16 cellular contexts compared by ENCODE assay signal in genomic region chr13:91123456-91124127, GRCh38.
DNase-seq lines count a peak whose midpoint lies in the region; ATAC-seq and TF ChIP-seq lines count a peak whose summit lies in the region.
"Had no signal": no experiment of that assay in that cellular context is flagged by ENCODE, and none has a peak within 500 bp of the region (broad histone marks: within the 10 kb centered on the region; RNA-seq: fewer than 3 reads in every experiment).

No MANE protein-coding gene starts in this region.

- H3K27ac ChIP-seq in GM23338 (ENCODE audit: low read depth) = no peak overlapping the region
- H3K27ac ChIP-seq: upper lobe of right lung, WERI-Rb-1 had no signal

- peak; percentile 66 for ATAC-seq in GM23338
- peak; percentile 50 for ATAC-seq in HG03565 (IDR thresholded peaks at IDR 0.05; ENCODE audit: unreplicated experiment)
- ATAC-seq in GM21723 (IDR thresholded peaks at IDR 0.05; ENCODE audit: unreplicated experiment) = no peak
- no peak for ATAC-seq in HG03457 (IDR thresholded peaks at IDR 0.05; ENCODE audit: unreplicated experiment)
- ATAC-seq: SK-N-SH treated with all-trans-retinoic acid at 6 μM for 48 hours, upper lobe of right lung had no signal

- no peaks in the 10 kb centered on the region for H3K27me3 ChIP-seq in GM06990 (replicated peaks; ENCODE audit: control insufficient read depth, insufficient read depth, low read length)
- no peaks in the 10 kb centered on the region for H3K27me3 ChIP-seq in GM23338 (ENCODE audit: insufficient read depth)
- H3K27me3 ChIP-seq: upper lobe of right lung had no signal

- H4K20me1 ChIP-seq in GM23338 (replicated peaks; ENCODE audit: insufficient read depth) = no peaks in the 10 kb centered on the region

- no peaks in the 10 kb centered on the region for H3K9me3 Mint-ChIP-seq in GM23338
- H3K9me3 Mint-ChIP-seq: activated naive CD8-positive, alpha-beta T cell treated with anti-CD3 and anti-CD28 coated beads for 36 hours had no signal

- TF ChIP-seq CTCF in GM06990 (IDR thresholded peaks at IDR 0.05; ENCODE audit: insufficient read depth, low read length, poor library complexity, severe bottlenecking) (no peak), GM23338 (conservative IDR thresholded peaks at IDR 0.05; ENCODE audit: low read depth in 2 of 2) (no peak), fibroblast of pulmonary artery (IDR thresholded peaks at IDR 0.05; ENCODE audit: low read length, missing control alignments) (no peak)

- peaks cover 21% of the 10 kb centered on the region for H3K4me1 Mint-ChIP-seq in GM23338
- H3K4me1 Mint-ChIP-seq: activated naive CD8-positive, alpha-beta T cell treated with anti-CD3 and anti-CD28 coated beads for 36 hours had no signal

- no peaks in the 10 kb centered on the region for H3K9me2 ChIP-seq in GM23338 (ENCODE audit: insufficient read depth)

- H3K36me3 ChIP-seq in GM06990 (ENCODE audit: control insufficient read depth, insufficient read depth, low read length) (no peaks in the 10 kb centered on the region), GM23338 (ENCODE audit: insufficient read depth) (no peaks in the 10 kb centered on the region)
- H3K36me3 ChIP-seq: upper lobe of right lung, WERI-Rb-1 had no signal

- no peaks in the 10 kb centered on the region for H3K27me3 Mint-ChIP-seq in GM23338 (ENCODE audit: insufficient read depth, low read depth, poor library complexity)
- H3K27me3 Mint-ChIP-seq: progenitor cell of endocrine pancreas had no signal

- H3K4me3 Mint-ChIP-seq in GM23338 = no peak overlapping the region
- H3K4me3 Mint-ChIP-seq: activated naive CD8-positive, alpha-beta T cell treated with anti-CD3 and anti-CD28 coated beads for 36 hours had no signal

- H3K36me3 Mint-ChIP-seq in GM23338 (ENCODE audit: low read depth) = no peaks in the 10 kb centered on the region
- H3K36me3 Mint-ChIP-seq: activated naive CD8-positive, alpha-beta T cell treated with anti-CD3 and anti-CD28 coated beads for 36 hours had no signal

- DNase-seq in GM06990 (ENCODE audit: extremely low read depth, insufficient read length) (peak; percentile 15), GM23338 (ENCODE audit: low spot score) (peak; percentile 67), fibroblast of pulmonary artery (ENCODE audit: low read depth) (peak; percentile 58), NCI-H524 treated with DMSO at 0.1 percent for 48 hours (lab: John Stamatoyannopoulos, UW) (no peak)
- no peak for DNase-seq in effector CD4-positive, alpha-beta T cell
- DNase-seq: activated CD8-positive, alpha-beta memory T cell treated with anti-CD3 and anti-CD28 coated beads, Interleukin-2, amount 50 U/mL, for 48 hours; activated naive CD8-positive, alpha-beta T cell treated with anti-CD3 and anti-CD28 coated beads for 36 hours; erythroblast; stimulated activated CD4-positive, alpha-beta T cell treated with anti-CD3 and anti-CD28 coated beads, Interleukin-1b, Interleukin-23, amount 100 ng/mL, for 48 hours; upper lobe of right lung; WERI-Rb-1 had no signal

- H2AFZ ChIP-seq in GM23338 = peak overlapping the region; percentile 44; the same call in 1 of the 2 replicates

- H3K27ac Mint-ChIP-seq in GM23338 = peak overlapping the region; percentile 78
- H3K27ac Mint-ChIP-seq: activated naive CD8-positive, alpha-beta T cell treated with anti-CD3 and anti-CD28 coated beads for 36 hours; progenitor cell of endocrine pancreas had no signal

- H3F3A ChIP-seq in GM23338 (replicated peaks; ENCODE audit: low read depth) = no peaks in the 10 kb centered on the region

- H3K4me1 ChIP-seq in GM23338 (ENCODE audit: insufficient read depth) = peaks cover 14% of the 10 kb centered on the region
- H3K4me1 ChIP-seq: upper lobe of right lung had no signal

- no peaks in the 10 kb centered on the region for H3K79me2 ChIP-seq in GM23338 (replicated peaks; ENCODE audit: insufficient read depth)

- peak overlapping the region; percentile 24 for H3K4me2 ChIP-seq in GM23338

- H3K4me3 ChIP-seq in GM06990 (replicated peaks; ENCODE audit: low read depth, low read length) (no peak overlapping the region), GM23338 (no peak overlapping the region), fibroblast of pulmonary artery (replicated peaks; ENCODE audit: low read depth, low read length) (no peak overlapping the region)
- H3K4me3 ChIP-seq: upper lobe of right lung had no signal

TF ChIP-seq in GM23338, 12 proteins besides CTCF, POLR2A, EP300 and RAD21:
- no peak for TF ChIP-seq NANOG (IDR thresholded peaks at IDR 0.05; ENCODE audit: borderline replicate concordance)
- TF ChIP-seq POLR2AphosphoS5 (IDR thresholded peaks at IDR 0.05; ENCODE audit: low read depth) = no peak
- TF ChIP-seq JUNB (IDR thresholded peaks at IDR 0.05; ENCODE audit: unreplicated experiment) = no peak
- no peak for TF ChIP-seq CREB1 (CRISPR knock-in tag; IDR thresholded peaks at IDR 0.05; ENCODE audit: low read depth)
- TF ChIP-seq ETS1 (IDR thresholded peaks at IDR 0.05) = no peak
- peak; percentile 71; the same call in 1 of the 2 replicates for TF ChIP-seq ZNF462 (CRISPR knock-in tag; IDR thresholded peaks at IDR 0.05)
- no peak for TF ChIP-seq EZH2 (IDR thresholded peaks at IDR 0.05; ENCODE audit: low read depth, unreplicated experiment)

Comparison
In these comparisons a context has a peak if more than half of its experiments do, and no peak if none do; other contexts are left out.
1. DNase-seq: peak in GM06990 (single experiment), GM23338 (single experiment) and fibroblast of pulmonary artery (single experiment); none in effector CD4-positive, alpha-beta T cell (single experiment) and NCI-H524 treated with DMSO at 0.1 percent for 48 hours (single experiment).
2. ATAC-seq: peak in GM23338 (single experiment) and HG03565 (single experiment); none in GM21723 (single experiment) and HG03457 (single experiment).